ENCODE assay signal across 23 cellular contexts in the genomic region with DNA sequence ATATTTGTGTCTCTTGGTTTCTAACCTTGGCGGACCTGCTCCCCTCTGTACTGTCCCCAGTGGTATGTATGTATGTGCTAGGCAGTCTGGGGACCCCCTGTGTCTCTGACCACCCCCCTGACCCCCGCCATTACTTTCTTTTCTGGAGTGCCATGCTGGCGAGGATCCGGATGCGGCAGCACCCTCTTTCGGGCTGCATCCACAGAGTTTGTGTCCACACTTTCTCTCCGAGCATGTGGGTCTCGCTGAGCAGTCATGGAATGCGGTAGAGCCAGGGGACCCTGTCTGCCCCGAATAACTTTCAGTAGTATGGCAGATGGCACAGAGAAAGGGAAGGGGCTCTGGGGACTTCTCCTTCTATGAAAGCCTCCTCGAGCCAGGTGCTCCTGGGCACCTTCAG.
"Had no signal": no experiment of that assay in that cellular context is flagged by ENCODE, and none has a peak within 500 bp of the region (broad histone marks: within the 10 kb centered on the region; RNA-seq: fewer than 3 reads in every experiment).

No MANE protein-coding gene starts in this region.

- H3K9me3 Mint-ChIP-seq: activated B cell treated with CpG ODN at 0.5 μM for 24 hours; activated CD8-positive, alpha-beta T cell treated with anti-CD3 and anti-CD28 coated beads for 36 hours; activated naive CD4-positive, alpha-beta T cell treated with anti-CD3 and anti-CD28 coated beads, Interleukin-2, amount 10 ng/mL, durations not matched to agents 7 days and 5 days; activated naive CD8-positive, alpha-beta T cell treated with anti-CD3 and anti-CD28 coated beads, Interleukin-2, amount 10 ng/mL, durations not matched to agents 7 days and 5 days; effector memory CD8-positive, alpha-beta T cell; memory B cell; neural crest cell; T-helper 2 cell treated with Interferon-gamma antibody and Interleukin-4, amounts not matched to agents 5 μg/mL and 100 μg/mL, for 36 hours had no signal

- H3K4me1 Mint-ChIP-seq: activated B cell treated with CpG ODN at 0.5 μM for 24 hours, memory B cell, neural crest cell had no signal

- H3K4me3 Mint-ChIP-seq: activated B cell treated with CpG ODN at 0.5 μM for 24 hours; activated CD8-positive, alpha-beta T cell treated with anti-CD3 and anti-CD28 coated beads for 36 hours; activated naive CD4-positive, alpha-beta T cell treated with anti-CD3 and anti-CD28 coated beads, Interleukin-2, amount 10 ng/mL, durations not matched to agents 7 days and 5 days; activated naive CD8-positive, alpha-beta T cell treated with anti-CD3 and anti-CD28 coated beads, Interleukin-2, amount 10 ng/mL, durations not matched to agents 7 days and 5 days; effector memory CD8-positive, alpha-beta T cell; memory B cell; naive thymus-derived CD4-positive, alpha-beta T cell; neural crest cell; T-helper 2 cell treated with Interferon-gamma antibody and Interleukin-4, amounts not matched to agents 5 μg/mL and 100 μg/mL, for 36 hours had no signal

- H3K27ac Mint-ChIP-seq: activated B cell treated with CpG ODN at 0.5 μM for 24 hours; activated CD8-positive, alpha-beta T cell treated with anti-CD3 and anti-CD28 coated beads for 36 hours; activated naive CD8-positive, alpha-beta T cell treated with anti-CD3 and anti-CD28 coated beads, Interleukin-2, amount 10 ng/mL, durations not matched to agents 7 days and 5 days; effector memory CD8-positive, alpha-beta T cell; memory B cell; T-helper 2 cell treated with Interferon-gamma antibody and Interleukin-4, amounts not matched to agents 5 μg/mL and 100 μg/mL, for 36 hours had no signal

- ATAC-seq: activated CD8-positive, alpha-beta T cell treated with anti-CD3 and anti-CD28 coated beads for 36 hours; effector memory CD8-positive, alpha-beta T cell; heart right ventricle; naive thymus-derived CD4-positive, alpha-beta T cell had no signal

- H3K27me3 Mint-ChIP-seq: activated B cell treated with CpG ODN at 0.5 μM for 24 hours; activated CD8-positive, alpha-beta T cell treated with anti-CD3 and anti-CD28 coated beads for 36 hours; activated naive CD4-positive, alpha-beta T cell treated with anti-CD3 and anti-CD28 coated beads, Interleukin-2, amount 10 ng/mL, durations not matched to agents 7 days and 5 days; activated naive CD8-positive, alpha-beta T cell treated with anti-CD3 and anti-CD28 coated beads, Interleukin-2, amount 10 ng/mL, durations not matched to agents 7 days and 5 days; effector memory CD8-positive, alpha-beta T cell; memory B cell; naive thymus-derived CD4-positive, alpha-beta T cell had no signal

- DNase-seq: activated B cell treated with CpG ODN at 0.5 μM for 24 hours; activated CD4-positive, alpha-beta T cell treated with anti-CD3 and anti-CD28 coated beads, Interleukin-2, amount 50 U/mL, for 1 hour; activated CD8-positive, alpha-beta T cell treated with anti-CD3 and anti-CD28 coated beads for 36 hours; activated effector memory CD4-positive, alpha-beta T cell treated with anti-CD3 and anti-CD28 coated beads, Interleukin-2, amount 50 U/mL, for 16 hours; activated naive CD4-positive, alpha-beta T cell treated with anti-CD3 and anti-CD28 coated beads, Interleukin-2, amount 10 ng/mL, durations not matched to agents 7 days and 5 days; activated naive CD8-positive, alpha-beta T cell treated with anti-CD3 and anti-CD28 coated beads, Interleukin-2, amount 10 ng/mL, durations not matched to agents 7 days and 5 days; activated T-cell treated with anti-CD3 and anti-CD28 coated beads, Interleukin-2, amount 50 U/mL, for 48 hours; brain microvascular endothelial cell; cortex of kidney; effector memory CD8-positive, alpha-beta T cell; esophagus squamous epithelium; foreskin melanocyte; heart right ventricle; midbrain; naive thymus-derived CD4-positive, alpha-beta T cell; nucleus accumbens; stimulated activated CD4-positive, alpha-beta T cell treated with anti-CD3 and anti-CD28 coated beads, Interleukin-15, amount 100 ng/mL, for 24 hours; stimulated activated CD4-positive, alpha-beta T cell treated with anti-CD3 and anti-CD28 coated beads, Interleukin-2, amount 100 ng/mL, for 24 hours; stimulated activated naive CD4-positive, alpha-beta T cell treated with Interleukin-2 at 50 U/mL for 16 hours; T-helper 1 cell had no signal
